In genomic region chr2:157315901-157316300, GRCh38 we compare ENCODE assay signal across 26 cellular contexts. TPM values are rescaled to one million over a fixed set of nuclear protein-coding genes. Genes with fewer than 3 reads are reported as not detected.
"Had no signal": no experiment of that assay in that cellular context is flagged by ENCODE, and none has a peak within 500 bp of the region (broad histone marks: within the 10 kb centered on the region; RNA-seq: fewer than 3 reads in every experiment).

No MANE protein-coding gene starts in this region.

- H3K9me3 Mint-ChIP-seq: activated B cell treated with CpG ODN at 0.5 μM for 24 hours; activated CD4-positive, alpha-beta T cell treated with anti-CD3 and anti-CD28 coated beads, Interleukin-2, amount 10 ng/mL, durations not matched to agents 24 days and 14 days; activated naive CD4-positive, alpha-beta T cell treated with anti-CD3 and anti-CD28 coated beads, Interleukin-2, amount 50 U/mL, for 24 hours; activated T-cell treated with anti-CD3 and anti-CD28 coated beads, Interleukin-2, amount 50 U/mL, for 24 hours; activated T-helper 1 cell treated with anti-CD3 and anti-CD28 coated beads, Interleukin-12 subunit alpha, Interleukin-12 subunit beta, Interleukin-2, Interleukin-4 antibody, amounts not matched to agents 30 ng/mL and 10 ng/mL and 1 ng/mL, durations not matched to agents 14 hours and 24 hours and 36 hours; central memory CD8-positive, alpha-beta T cell had no signal

- H3K27ac Mint-ChIP-seq: activated B cell treated with CpG ODN at 0.5 μM for 24 hours; activated CD4-positive, alpha-beta T cell treated with anti-CD3 and anti-CD28 coated beads, Interleukin-2, amount 10 ng/mL, durations not matched to agents 24 days and 14 days; activated CD8-positive, alpha-beta memory T cell treated with anti-CD3 and anti-CD28 coated beads, Interleukin-2, amount 10 ng/mL, durations not matched to agents 7 days and 5 days; activated naive CD4-positive, alpha-beta T cell treated with anti-CD3 and anti-CD28 coated beads, Interleukin-2, amount 50 U/mL, for 24 hours; activated T-cell treated with anti-CD3 and anti-CD28 coated beads, Interleukin-2, amount 50 U/mL, for 24 hours; activated T-helper 1 cell treated with anti-CD3 and anti-CD28 coated beads, Interleukin-12 subunit alpha, Interleukin-12 subunit beta, Interleukin-2, Interleukin-4 antibody, amounts not matched to agents 30 ng/mL and 10 ng/mL and 1 ng/mL, durations not matched to agents 14 hours and 24 hours and 36 hours; T-helper 17 cell had no signal

- H3K36me3 ChIP-seq: ascending aorta had no signal

- H3K27ac ChIP-seq: ascending aorta, body of pancreas, KMS-11 had no signal

- H3K4me1 Mint-ChIP-seq: activated B cell treated with CpG ODN at 0.5 μM for 24 hours; central memory CD8-positive, alpha-beta T cell; T-helper 17 cell had no signal

- ATAC-seq: activated CD8-positive, alpha-beta memory T cell treated with anti-CD3 and anti-CD28 coated beads, Interleukin-2, amount 10 ng/mL, durations not matched to agents 7 days and 5 days; body of pancreas; PC-3; T-helper 17 cell had no signal

- H3K4me3 Mint-ChIP-seq: activated B cell treated with CpG ODN at 0.5 μM for 24 hours; activated CD4-positive, alpha-beta T cell treated with anti-CD3 and anti-CD28 coated beads, Interleukin-2, amount 10 ng/mL, durations not matched to agents 24 days and 14 days; activated CD8-positive, alpha-beta memory T cell treated with anti-CD3 and anti-CD28 coated beads, Interleukin-2, amount 10 ng/mL, durations not matched to agents 7 days and 5 days; activated naive CD4-positive, alpha-beta T cell treated with anti-CD3 and anti-CD28 coated beads, Interleukin-2, amount 50 U/mL, for 24 hours; activated T-cell treated with anti-CD3 and anti-CD28 coated beads, Interleukin-2, amount 50 U/mL, for 24 hours; activated T-helper 1 cell treated with anti-CD3 and anti-CD28 coated beads, Interleukin-12 subunit alpha, Interleukin-12 subunit beta, Interleukin-2, Interleukin-4 antibody, amounts not matched to agents 30 ng/mL and 10 ng/mL and 1 ng/mL, durations not matched to agents 14 hours and 24 hours and 36 hours; central memory CD8-positive, alpha-beta T cell; T-helper 17 cell had no signal

- DNase-seq: activated B cell treated with CpG ODN at 0.5 μM for 24 hours; activated CD4-positive, alpha-beta T cell treated with anti-CD3 and anti-CD28 coated beads for 1 hour; activated CD4-positive, alpha-beta T cell treated with anti-CD3 and anti-CD28 coated beads, Interleukin-2, amount 10 ng/mL, durations not matched to agents 24 days and 14 days; activated CD4-positive, alpha-beta T cell treated with anti-CD3 and anti-CD28 coated beads, Interleukin-2, amount 50 U/mL, for 48 hours; activated CD8-positive, alpha-beta memory T cell treated with anti-CD3 and anti-CD28 coated beads, Interleukin-2, amount 10 ng/mL, durations not matched to agents 7 days and 5 days; activated effector memory CD4-positive, alpha-beta T cell treated with Interleukin-2 at 50 U/mL for 16 hours; activated naive CD4-positive, alpha-beta T cell; activated T-cell treated with anti-CD3 and anti-CD28 coated beads, Interleukin-2, amount 50 U/mL, for 24 hours; body of pancreas; MV-4-11; NCI-H1092 treated with DMSO at 0.1 percent for 48 hours; NCI-H1417 treated with DMSO at 0.1 percent for 48 hours; NCI-H187; NCI-H2081; NCI-H510A treated with DMSO at 0.1 percent for 48 hours; PC-3; SHP77 treated with DMSO at 0.1 percent for 48 hours; T-helper 17 cell; T-helper 9 cell had no signal

- H3K4me2 ChIP-seq: KMS-11 had no signal

- H3K9me3 ChIP-seq: ascending aorta, body of pancreas had no signal

- H3K27me3 Mint-ChIP-seq: activated B cell treated with CpG ODN at 0.5 μM for 24 hours; activated CD4-positive, alpha-beta T cell treated with anti-CD3 and anti-CD28 coated beads, Interleukin-2, amount 10 ng/mL, durations not matched to agents 24 days and 14 days; activated naive CD4-positive, alpha-beta T cell treated with anti-CD3 and anti-CD28 coated beads, Interleukin-2, amount 50 U/mL, for 24 hours; activated T-cell treated with anti-CD3 and anti-CD28 coated beads, Interleukin-2, amount 50 U/mL, for 24 hours; T-helper 17 cell had no signal

- H3K27me3 ChIP-seq: ascending aorta, body of pancreas had no signal

- H3K4me3 ChIP-seq: ascending aorta, body of pancreas had no signal

- H3K9ac ChIP-seq: KMS-11 had no signal

- H3K4me1 ChIP-seq: ascending aorta, body of pancreas had no signal

RNA-seq across cellular contexts. Expression of gene ERMN, which starts 9.7 kb away (rescaled TPM):
- total RNA-seq: ascending aorta, bronchial epithelial cell, MCF 10A, PC-3 had no signal

RNA-seq across cellular contexts. Expression of gene GALNT5, which starts 58.4 kb away (rescaled TPM):
- total RNA-seq: activated B cell treated with CpG ODN at 0.5 μM for 24 hours; activated CD4-positive, alpha-beta T cell treated with anti-CD3 and anti-CD28 coated beads, Interleukin-2, amount 10 ng/mL, durations not matched to agents 24 days and 14 days; activated CD8-positive, alpha-beta memory T cell treated with anti-CD3 and anti-CD28 coated beads, Interleukin-2, amount 10 ng/mL, durations not matched to agents 7 days and 5 days; activated T-helper 1 cell treated with anti-CD3 and anti-CD28 coated beads, Interleukin-12 subunit alpha, Interleukin-12 subunit beta, Interleukin-2, Interleukin-4 antibody, amounts not matched to agents 30 ng/mL and 10 ng/mL and 1 ng/mL, durations not matched to agents 14 hours and 24 hours and 36 hours; MCF 10A; T-helper 17 cell had no signal
